Comparison of ENCODE assay signal across 8 cellular contexts in the genomic region with DNA sequence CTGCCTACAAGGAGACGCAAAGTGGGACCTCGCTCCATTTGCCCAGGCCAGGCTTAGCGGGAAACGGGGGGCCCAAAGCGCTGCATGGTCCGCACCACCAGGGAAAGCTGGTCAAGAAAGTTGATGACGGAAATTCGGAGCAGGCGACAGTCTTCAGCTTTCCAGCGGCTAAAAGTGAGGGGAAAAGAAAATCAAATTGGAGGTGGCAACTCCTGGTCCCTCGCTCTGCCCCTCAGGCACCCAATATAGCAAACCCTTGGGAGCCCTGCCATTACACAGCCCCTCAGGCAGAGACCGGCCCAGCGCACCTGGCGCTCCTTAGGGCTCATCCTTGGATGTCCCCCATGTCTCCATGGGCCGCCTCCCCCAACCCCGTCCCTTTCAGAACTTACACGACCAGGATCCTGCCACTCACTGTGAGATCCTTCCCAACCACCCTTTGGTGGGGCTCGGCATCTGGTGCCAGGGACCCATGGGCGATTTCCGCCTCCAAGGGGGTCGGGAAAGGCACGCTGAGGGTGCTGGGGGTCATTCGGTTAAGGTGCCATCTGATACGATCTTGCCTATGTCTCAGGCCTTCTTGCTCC. TPM values are rescaled to one million over a fixed set of nuclear protein-coding genes. Genes with fewer than 3 reads are reported as not detected.
DNase-seq lines count a peak whose midpoint lies in the region; ATAC-seq and TF ChIP-seq lines count a peak whose summit lies in the region.

No MANE protein-coding gene starts in this region.

- TF ChIP-seq POLR2A in IMR-90 (IDR thresholded peaks at IDR 0.05; ENCODE audit: low read depth, low read length), result no peak

- peak overlapping the region; percentile 93 for H2AFZ ChIP-seq in IMR-90 (replicated peaks; ENCODE audit: low read length, poor library complexity)

- H3K79me1 ChIP-seq in IMR-90 (ENCODE audit: low read depth in 1 of 2, low read length in 2 of 2), result no peaks in the 10 kb centered on the region; a peak in 1 of 4 replicates

- peaks cover 14 to 26% (median 15%) of the 10 kb centered on the region in 3 donors for H3K4me1 Mint-ChIP-seq in naive B cell

- peak overlapping the region; percentile 61 for H3K4me3 ChIP-seq in AG04450 (ENCODE audit: low read depth, low read length)
- H3K4me3 ChIP-seq in IMR-90 (ENCODE audit: insufficient read depth, low read depth, low read length), result peak overlapping the region; percentile 52
- peak overlapping the region; percentile 55 to 56 for H3K4me3 ChIP-seq in cardiac fibroblast (replicated peaks in 1 of 2; ENCODE audit: low read depth in 2 of 2, low read length in 2 of 2)

- peak overlapping the region; percentile 43 for H2AK5ac ChIP-seq in IMR-90 (ENCODE audit: low read depth, low read length)

- no peaks in the 10 kb centered on the region for H3K9me1 ChIP-seq in IMR-90 (ENCODE audit: insufficient read depth, low read length)

- H4K5ac ChIP-seq in IMR-90 (ENCODE audit: low read depth, low read length), result no peak overlapping the region

- peaks cover 5% of the 10 kb centered on the region; the same call in 1 of the 2 replicates for H3K36me3 ChIP-seq in IMR-90 (ENCODE audit: control insufficient read depth, insufficient read depth, low read length)

- H3K9me3 ChIP-seq in AG04450 (ENCODE audit: control insufficient read depth, insufficient read depth, low read length) (peaks cover 6% of the 10 kb centered on the region; the same call in 1 of the 2 replicates), IMR-90 (ENCODE audit: control insufficient read depth, insufficient read depth, low read length) (no peaks in the 10 kb centered on the region; the same call in 1 of the 2 replicates)

- H4K91ac ChIP-seq in IMR-90 (ENCODE audit: insufficient read depth, low read depth, low read length), result no peak overlapping the region

- H3K18ac ChIP-seq in IMR-90 (ENCODE audit: low read depth, low read length), result 0 out of 2 replicates have a peak overlapping the region, but pooled peaks have one; percentile 14

- dilution Hi-C loops in IMR-90 (cut with HindIII; ENCODE audit: low sequenced_read_pairs, unreplicated experiment), result no loop called here

- BruUV-seq in IMR-90 (replicated peaks; lab: Mats Ljungman, UMichigan), result no TSS peak

- in situ Hi-C loops in IMR-90 (cut with MboI; ENCODE audit: low sequenced_read_pairs), result no loop called here

- no peak overlapping the region for H2BK20ac ChIP-seq in IMR-90 (ENCODE audit: low read depth, low read length)

- no peak overlapping the region for H2BK120ac ChIP-seq in IMR-90 (ENCODE audit: low read depth, low read length)

- peak; percentile 1; the same call in 1 of the 2 replicates for ATAC-seq in IMR-90 (ENCODE audit: low read depth)
- no peak for ATAC-seq in naive B cell (ENCODE audit: low read depth in 2 of 2)

- peak overlapping the region; percentile 44 for H3K14ac ChIP-seq in IMR-90 (replicated peaks; ENCODE audit: low read depth, low read length)

- POLR2A ChIA-PET in AG04450 (lab: Yijun Ruan, JAX) (interaction anchor here (0.5 to 2.1 kb wide), 3 partner anchors 12 to 61 kb away, joined by 3 to 11 read pairs (median 5); a partner anchor contains a TSS), IMR-90 (lab: Charles Lee; ENCODE audit: unreplicated experiment) (interaction anchor here (0.8 kb wide), 2 partner anchors 13 to 80 kb away, joined by 3 read pairs; no protein-coding TSS in a partner anchor)

- H3K23ac ChIP-seq in IMR-90 (ENCODE audit: low read depth, low read length), result peak overlapping the region; percentile 80; the same call in 1 of the 2 replicates

- H3K4me1 ChIP-seq in IMR-90 (ENCODE audit: control insufficient read depth, insufficient read depth, low read length), result no peaks in the 10 kb centered on the region

- peak overlapping the region; percentile 44 for H2AK9ac ChIP-seq in IMR-90 (replicated peaks; ENCODE audit: low read depth, low read length, poor library complexity)

- intact Hi-C loops in IMR-90 (cut with micrococcal nuclease), result no loop called here

- 0 out of 4 replicates have a peak overlapping the region, but pooled peaks of 1 of the 2 experiments have one; percentile 69 for H4K8ac ChIP-seq in IMR-90 (ENCODE audit: low read depth in 2 of 2, low read length in 2 of 2)

- TF ChIP-seq CTCF in AG04450 (IDR thresholded peaks at IDR 0.05; ENCODE audit: low read depth, low read length) (no peak), IMR-90 (conservative IDR thresholded peaks at IDR 0.05; ENCODE audit: low read depth, low read length) (no peak), cardiac fibroblast (IDR thresholded peaks at IDR 0.05; ENCODE audit: low read depth, low read length) (no peak), GM10266 (IDR thresholded peaks at IDR 0.05; ENCODE audit: control insufficient read depth, insufficient read depth, low read depth, missing control alignments) (no peak)

- DNase-seq in AG04450 (ENCODE audit: low read depth, low spot score), result no peak
- no peak for DNase-seq in IMR-90
- no peak for DNase-seq in cardiac fibroblast (ENCODE audit: low read depth in 2 of 2)
- DNase-seq in naive B cell, result no peak
- no peak for DNase-seq in COLO668 (lab: John Stamatoyannopoulos, UW; ENCODE audit: unreplicated experiment)
- no peak for DNase-seq in NCI-H1092 treated with DMSO at 0.1 percent for 48 hours (lab: John Stamatoyannopoulos, UW)
- DNase-seq in HK-2 (ENCODE audit: unreplicated experiment), result no peak
- no peak for DNase-seq in GM10266 (ENCODE audit: extremely low spot score)

- peak overlapping the region; percentile 18 for H2BK5ac ChIP-seq in IMR-90 (ENCODE audit: low read depth, low read length, poor library complexity, severe bottlenecking)

- H3K9ac ChIP-seq in IMR-90 (ENCODE audit: low read depth, low read length), result peak overlapping the region; percentile 88

- H4K20me1 ChIP-seq in IMR-90 (ENCODE audit: insufficient read depth, low read length), result no peaks in the 10 kb centered on the region; the same call in 1 of the 2 replicates

- H3K27me3 Mint-ChIP-seq in naive B cell, result no peaks in the 10 kb centered on the region

- peaks cover 0 to 1% (median 0%) of the 10 kb centered on the region in 7 donors for H3K9me3 Mint-ChIP-seq in naive B cell

- peak overlapping the region; percentile 79 to 93 (median 85) for H3K4me3 Mint-ChIP-seq in naive B cell

- TF ChIP-seq RAD21 in IMR-90 (IDR thresholded peaks at IDR 0.05; ENCODE audit: low read length), result no peak

- no peak overlapping the region for H3K56ac ChIP-seq in IMR-90 (ENCODE audit: extremely low read depth, insufficient read depth, low read length)

- 50% methylated on average over 8 of the region's 24 CpGs; no CpG with 5 or more reads in 1 of the 2 experiments for WGBS in IMR-90 (ENCODE audit: extremely low coverage in 2 of 2, insufficient read length in 1 of 2), 2 experiments

- no peaks in the 10 kb centered on the region for H3K36me3 Mint-ChIP-seq in naive B cell

- peak overlapping the region in 4 of 6 donors; percentile 79 to 98 (median 88) for H3K27ac Mint-ChIP-seq in naive B cell

- H3K27ac ChIP-seq in AG04450 (ENCODE audit: low read depth, low read length), result no peak overlapping the region
- peak overlapping the region; percentile 78 for H3K27ac ChIP-seq in IMR-90 (ENCODE audit: insufficient read depth, low read length)

- CTCF ChIA-PET in AG04450 (lab: Charles Lee), result no interaction called here
- CTCF ChIA-PET in IMR-90 (lab: Yijun Ruan, JAX), result no interaction called here

- no peak overlapping the region for H2BK15ac ChIP-seq in IMR-90 (ENCODE audit: low read depth, low read length)

- H3K4me2 ChIP-seq in IMR-90 (ENCODE audit: low read depth, low read length), result peak overlapping the region; percentile 91

- H3K4ac ChIP-seq in IMR-90 (ENCODE audit: low read depth, low read length), result peak overlapping the region; percentile 24

- H3K27me3 ChIP-seq in AG04450 (ENCODE audit: control insufficient read depth, insufficient read depth, low read length) (no peaks in the 10 kb centered on the region), IMR-90 (ENCODE audit: control insufficient read depth, insufficient read depth, low read length) (no peaks in the 10 kb centered on the region)

RNA-seq across cellular contexts. Expression of a gene that starts 1.1 kb away (rescaled TPM):
- 9.3 and 13.2 TPM in 2 replicates for polyA plus RNA-seq in AG04450 (2011; rRNA removed)
- polyA minus RNA-seq in AG04450 (2011; rRNA and poly(A)+ RNA removed), result 5.0 and 5.7 TPM in 2 replicates
- 3.6 and 6.4 TPM in 2 replicates for total RNA-seq in IMR-90 (2012; rRNA removed)
- polyA plus RNA-seq in IMR-90 (2012; rRNA removed), result 14.8 and 17.6 TPM in 2 replicates
- polyA plus RNA-seq in IMR-90 (2012; cell fraction: cytosol; rRNA removed), result 20.2 and 29.9 TPM in 2 replicates
- 5.5 and 10.3 TPM in 2 replicates for polyA plus RNA-seq in IMR-90 (2012; cell fraction: nucleus; rRNA removed; ENCODE audit: low replicate concordance)
- 10 to 100 TPM; 36.4 to 47.6 (median 40.9) TPM for polyA plus RNA-seq in naive B cell (ENCODE audit: low read depth in 6 of 6)

RNA-seq across cellular contexts. Expression of a gene that starts 8.4 kb away (rescaled TPM):
- 17.4 and 20.5 TPM in 2 replicates for polyA plus RNA-seq in AG04450 (2011; rRNA removed)
- 18.5 and 25.3 TPM in 2 replicates for polyA minus RNA-seq in AG04450 (2011; rRNA and poly(A)+ RNA removed)
- 21.4 and 28.3 TPM in 2 replicates for total RNA-seq in IMR-90 (2012; rRNA removed)
- polyA plus RNA-seq in IMR-90 (2012; rRNA removed), result 22.2 and 24.6 TPM in 2 replicates
- 17.4 and 24.0 TPM in 2 replicates for polyA plus RNA-seq in IMR-90 (2012; cell fraction: cytosol; rRNA removed)
- polyA plus RNA-seq in IMR-90 (2012; cell fraction: nucleus; rRNA removed; ENCODE audit: low replicate concordance), result 12.6 and 22.4 TPM in 2 replicates
- 10 to 100 TPM; 18.7 to 39.4 (median 33.0) TPM for polyA plus RNA-seq in naive B cell (ENCODE audit: low read depth in 6 of 6)

RNA-seq across cellular contexts. Expression of a gene that starts 12.4 kb away (rescaled TPM):
- polyA plus RNA-seq in AG04450 (2011; rRNA removed) (10.1 and 13.8 TPM in 2 replicates), IMR-90 (2012; rRNA removed) (24.6 and 26.9 TPM in 2 replicates), naive B cell (ENCODE audit: low read depth in 6 of 6) (10 to 100 TPM; 33.5 to 65.1 (median 38.0) TPM)
- polyA minus RNA-seq in AG04450 (2011; rRNA and poly(A)+ RNA removed), result 9.7 and 17.6 TPM in 2 replicates
- 15.2 and 16.1 TPM in 2 replicates for total RNA-seq in IMR-90 (2012; rRNA removed)
- 12.0 and 39.4 TPM in 2 replicates for polyA plus RNA-seq in IMR-90 (2012; cell fraction: cytosol; rRNA removed)
- 12.8 and 26.1 TPM in 2 replicates for polyA plus RNA-seq in IMR-90 (2012; cell fraction: nucleus; rRNA removed; ENCODE audit: low replicate concordance)

RNA-seq across cellular contexts. Expression of a gene that starts 19.9 kb away (rescaled TPM):
- polyA plus RNA-seq in AG04450 (2011; rRNA removed) (20.5 and 28.1 TPM in 2 replicates), IMR-90 (2012; rRNA removed) (111 and 126 TPM in 2 replicates), naive B cell (ENCODE audit: low read depth in 6 of 6) (1 to 10 TPM in 3 of 6 donors, under 1 TPM in 3; 0.68 to 1.6 (median 0.99) TPM)
- polyA minus RNA-seq in AG04450 (2011; rRNA and poly(A)+ RNA removed), result 49.2 and 82.6 TPM in 2 replicates
- total RNA-seq in IMR-90 (2012; rRNA removed), result 4.3 and 8.1 TPM in 2 replicates
- polyA plus RNA-seq in IMR-90 (2012; cell fraction: cytosol; rRNA removed), result 12.8 and 52.2 TPM in 2 replicates
- polyA plus RNA-seq in IMR-90 (2012; cell fraction: nucleus; rRNA removed; ENCODE audit: low replicate concordance), result 469 and 902 TPM in 2 replicates

RNA-seq across cellular contexts. Expression of a gene that starts 34.0 kb away (rescaled TPM):
- 69.0 and 79.5 TPM in 2 replicates for polyA plus RNA-seq in AG04450 (2011; rRNA removed)
- polyA minus RNA-seq in AG04450 (2011; rRNA and poly(A)+ RNA removed), result 67.5 and 70.5 TPM in 2 replicates
- 46.4 and 65.5 TPM in 2 replicates for total RNA-seq in IMR-90 (2012; rRNA removed)
- polyA plus RNA-seq in IMR-90 (2012; rRNA removed), result 107 and 119 TPM in 2 replicates
- polyA plus RNA-seq in IMR-90 (2012; cell fraction: cytosol; rRNA removed), result 71.0 and 81.8 TPM in 2 replicates
- 263 and 335 TPM in 2 replicates for polyA plus RNA-seq in IMR-90 (2012; cell fraction: nucleus; rRNA removed; ENCODE audit: low replicate concordance)
- 10 to 100 TPM; 23.8 to 35.2 (median 28.2) TPM for polyA plus RNA-seq in naive B cell (ENCODE audit: low read depth in 6 of 6)
